In the genomic region with DNA sequence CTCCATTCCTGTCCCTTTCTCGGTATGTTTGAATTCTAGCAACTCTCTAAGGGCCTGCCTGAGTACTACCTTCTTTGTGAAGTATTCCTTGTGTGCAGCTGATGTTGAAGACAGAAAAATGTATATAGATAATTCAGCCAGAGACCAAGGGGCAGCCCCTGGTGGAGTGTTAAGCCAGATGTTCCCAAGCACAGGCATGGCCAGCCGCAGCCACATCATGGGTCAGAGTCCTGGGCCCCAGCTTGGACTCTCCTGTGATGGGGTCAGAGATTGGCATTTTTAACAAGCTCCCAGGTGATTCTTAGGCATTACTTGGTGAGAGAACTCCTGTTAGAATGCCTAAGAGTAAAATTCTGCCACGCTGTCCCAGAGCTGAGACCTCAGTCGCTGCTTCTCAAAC, we compare ENCODE assay signal across 24 cellular contexts.
DNase-seq lines count a peak whose midpoint lies in the region; ATAC-seq and TF ChIP-seq lines count a peak whose summit lies in the region.
"Had no signal": no experiment of that assay in that cellular context is flagged by ENCODE, and none has a peak within 500 bp of the region (broad histone marks: within the 10 kb centered on the region; RNA-seq: fewer than 3 reads in every experiment).

No MANE protein-coding gene starts in this region.

- peak overlapping the region; percentile 58 for H3K4me3 ChIP-seq in DOHH2 (ENCODE audit: low read length)
- H3K4me3 ChIP-seq: PC-9 had no signal

- H3K27ac Mint-ChIP-seq in activated CD4-positive, alpha-beta T cell treated with anti-CD3 and anti-CD28 coated beads for 36 hours = peak overlapping the region; percentile 16
- peak overlapping the region; percentile 28 for H3K27ac Mint-ChIP-seq in stimulated activated naive B cell treated with anti-CD40 and anti-IgM and Interleukin-4, amounts not matched to agents 10 μg/mL and 1 μg/mL and 100 μg/mL, for 72 hours
- H3K27ac Mint-ChIP-seq in HFFc6 = no peak overlapping the region

- H3K4me1 ChIP-seq in DOHH2 (ENCODE audit: control insufficient read depth, low read length) = peaks cover 96% of the 10 kb centered on the region

- H4K20me1 ChIP-seq in DOHH2 (ENCODE audit: control insufficient read depth, insufficient read depth, low read depth, low read length) = no peaks in the 10 kb centered on the region

- peaks cover 19% of the 10 kb centered on the region for H3K9me3 ChIP-seq in DOHH2 (ENCODE audit: control insufficient read depth, insufficient read depth, low read length)

- peaks cover 46% of the 10 kb centered on the region for H3F3A ChIP-seq in DOHH2 (ENCODE audit: control insufficient read depth, insufficient read depth)

- H3K79me2 ChIP-seq in DOHH2 (ENCODE audit: control insufficient read depth, low read length) = no peaks in the 10 kb centered on the region

- ATAC-seq in activated CD4-positive, alpha-beta T cell treated with anti-CD3 and anti-CD28 coated beads for 36 hours = no peak
- no peak for ATAC-seq in stimulated activated naive B cell treated with anti-CD40 and anti-IgM and Interleukin-4, amounts not matched to agents 10 μg/mL and 1 μg/mL and 100 μg/mL, for 72 hours (replicated peaks)
- ATAC-seq: HCT116 had no signal

- no peaks in the 10 kb centered on the region for H3K9me2 ChIP-seq in DOHH2 (replicated peaks; ENCODE audit: control insufficient read depth, low read length)

- H3K4me2 ChIP-seq in DOHH2 (ENCODE audit: low read length) = peak overlapping the region; percentile 72
- H3K4me2 ChIP-seq: PC-9 had no signal

- peaks cover 41% of the 10 kb centered on the region for H3K4me1 Mint-ChIP-seq in activated CD4-positive, alpha-beta T cell treated with anti-CD3 and anti-CD28 coated beads for 36 hours
- peaks cover 47 to 64% of the 10 kb centered on the region in 2 donors for H3K4me1 Mint-ChIP-seq in stimulated activated naive B cell treated with anti-CD40 and anti-IgM and Interleukin-4, amounts not matched to agents 10 μg/mL and 1 μg/mL and 100 μg/mL, for 72 hours
- no peaks in the 10 kb centered on the region for H3K4me1 Mint-ChIP-seq in HFFc6 (ENCODE audit: low read depth)

- H3K9me3 Mint-ChIP-seq in activated CD4-positive, alpha-beta T cell treated with anti-CD3 and anti-CD28 coated beads for 36 hours (ENCODE audit: low read depth) = no peaks in the 10 kb centered on the region
- H3K9me3 Mint-ChIP-seq in stimulated activated naive B cell treated with anti-CD40 and anti-IgM and Interleukin-4, amounts not matched to agents 10 μg/mL and 1 μg/mL and 100 μg/mL, for 72 hours = peaks cover 0 to 1% of the 10 kb centered on the region in 2 donors
- H3K9me3 Mint-ChIP-seq in HFFc6 = no peaks in the 10 kb centered on the region
- H3K9me3 Mint-ChIP-seq: CD14-positive monocyte, IgD-negative memory B cell had no signal

- peaks cover 2% of the 10 kb centered on the region for H3K27me3 Mint-ChIP-seq in activated CD4-positive, alpha-beta T cell treated with anti-CD3 and anti-CD28 coated beads for 36 hours
- H3K27me3 Mint-ChIP-seq in stimulated activated naive B cell treated with anti-CD40 and anti-IgM and Interleukin-4, amounts not matched to agents 10 μg/mL and 1 μg/mL and 100 μg/mL, for 72 hours = no peaks in the 10 kb centered on the region
- peaks cover 41% of the 10 kb centered on the region for H3K27me3 Mint-ChIP-seq in HFFc6 (ENCODE audit: insufficient read depth)

- peak overlapping the region; percentile 95 for H3K27ac ChIP-seq in DOHH2 (ENCODE audit: low read depth, low read length)
- H3K27ac ChIP-seq: 22Rv1, PC-9, RWPE1 had no signal

- peaks cover 9% of the 10 kb centered on the region for H3K36me3 ChIP-seq in DOHH2 (ENCODE audit: control insufficient read depth, low read length)

- no peak for TF ChIP-seq CTCF in DOHH2 (IDR thresholded peaks at IDR 0.05; ENCODE audit: low read depth, low read length, poor library complexity, severe bottlenecking)
- TF ChIP-seq CTCF in HFFc6 (IDR thresholded peaks at IDR 0.05) = no peak

- no peaks in the 10 kb centered on the region for H3K36me3 Mint-ChIP-seq in activated CD4-positive, alpha-beta T cell treated with anti-CD3 and anti-CD28 coated beads for 36 hours (ENCODE audit: low read depth)
- peaks cover 0 to 4% of the 10 kb centered on the region in 2 donors for H3K36me3 Mint-ChIP-seq in stimulated activated naive B cell treated with anti-CD40 and anti-IgM and Interleukin-4, amounts not matched to agents 10 μg/mL and 1 μg/mL and 100 μg/mL, for 72 hours
- no peaks in the 10 kb centered on the region for H3K36me3 Mint-ChIP-seq in HFFc6 (ENCODE audit: low read depth)
- H3K36me3 Mint-ChIP-seq: CD14-positive monocyte, IgD-negative memory B cell had no signal

- CTCF ChIA-PET in activated CD4-positive, alpha-beta T cell treated with anti-CD3 and anti-CD28 coated beads for 36 hours (lab: Charles Lee) = interaction anchor here (0.9 to 3.6 kb wide), 5 partner anchors 9 to 179 kb away, joined by 3 to 23 read pairs (median 5); no protein-coding TSS in a partner anchor

- H3K4me3 Mint-ChIP-seq in activated CD4-positive, alpha-beta T cell treated with anti-CD3 and anti-CD28 coated beads for 36 hours = no peak overlapping the region
- H3K4me3 Mint-ChIP-seq in stimulated activated naive B cell treated with anti-CD40 and anti-IgM and Interleukin-4, amounts not matched to agents 10 μg/mL and 1 μg/mL and 100 μg/mL, for 72 hours = no peak overlapping the region
- no peak overlapping the region for H3K4me3 Mint-ChIP-seq in HFFc6
- H3K4me3 Mint-ChIP-seq: CD14-positive monocyte had no signal

- H3K27me3 ChIP-seq in DOHH2 (ENCODE audit: control insufficient read depth, low read length) = no peaks in the 10 kb centered on the region

- intact Hi-C loops in activated CD4-positive, alpha-beta T cell treated with anti-CD3 and anti-CD28 coated beads for 36 hours (cut with DNase I, micrococcal nuclease) = loop anchor here (1.0 to 10.0 kb wide), 3 partner anchors 9 to 975 kb away; partner anchors contain the start of gene KIAA0513 (in 1 of the 2)

- POLR2A ChIA-PET in activated CD4-positive, alpha-beta T cell treated with anti-CD3 and anti-CD28 coated beads for 36 hours (lab: Charles Lee) = interaction anchor here (0.8 kb wide), 1 partner anchor 11 kb away, joined by 4 read pairs; no protein-coding TSS in a partner anchor

- no peak for DNase-seq in activated CD4-positive, alpha-beta T cell treated with anti-CD3 and anti-CD28 coated beads for 36 hours
- DNase-seq in activated CD4-positive, alpha-beta T cell treated with anti-CD3 and anti-CD28 coated beads, Interleukin-2, amount 50 U/mL, for 4 hours = no peak
- DNase-seq in islet precursor cell = peak; percentile 34
- no peak for DNase-seq in stimulated activated naive B cell treated with anti-CD40 and anti-IgM and Interleukin-4, amounts not matched to agents 10 μg/mL and 1 μg/mL and 100 μg/mL, for 72 hours
- DNase-seq in NCI-H2227 (lab: John Stamatoyannopoulos, UW; ENCODE audit: unreplicated experiment) = no peak
- no peak for DNase-seq in HFFc6
- no peak for DNase-seq in Ammon's horn (ENCODE audit: low spot score)
- DNase-seq: DMS53, EL, GF-D8, NCI-H1105, NCI-H146, NCI-H2029, NCI-H226, NCI-H510A treated with DMSO at 0.1 percent for 48 hours, NCI-H748 treated with DMSO at 0.1 percent for 48 hours, PC-9, SIG-M5 had no signal
